22 cellular contexts compared by ENCODE assay signal in genomic region chr18:49189772-49190171, GRCh38.
DNase-seq lines count a peak whose midpoint lies in the region; ATAC-seq and TF ChIP-seq lines count a peak whose summit lies in the region.
"Had no signal": no experiment of that assay in that cellular context is flagged by ENCODE, and none has a peak within 500 bp of the region (broad histone marks: within the 10 kb centered on the region; RNA-seq: fewer than 3 reads in every experiment).

No MANE protein-coding gene starts in this region.

- peak overlapping the region; percentile 8 for H3K27ac Mint-ChIP-seq in chondrocyte (ENCODE audit: unreplicated experiment)
- no peak overlapping the region for H3K27ac Mint-ChIP-seq in GM23338
- H3K27ac Mint-ChIP-seq in Caco-2 (ENCODE audit: unreplicated experiment): no peak overlapping the region
- H3K27ac Mint-ChIP-seq: activated CD4-positive, alpha-beta T cell treated with anti-CD3 and anti-CD28 coated beads for 36 hours; activated naive CD4-positive, alpha-beta T cell treated with anti-CD3 and anti-CD28 coated beads, Interleukin-2, amount 50 U/mL, for 72 hours; mesothelial cell of epicardium; nephron progenitor cell had no signal

- no peak for ATAC-seq in GM23338
- ATAC-seq in HG03442 (IDR thresholded peaks at IDR 0.05; ENCODE audit: unreplicated experiment): no peak
- ATAC-seq: activated CD4-positive, alpha-beta T cell treated with anti-CD3 and anti-CD28 coated beads for 36 hours; activated naive CD4-positive, alpha-beta T cell treated with anti-CD3 and anti-CD28 coated beads, Interleukin-2, amount 50 U/mL, for 72 hours; Right ventricle myocardium inferior had no signal

- in situ Hi-C loops in GM23248 (cut with MboI): no loop called here

- H3K9me3 ChIP-seq in GM23248 (ENCODE audit: low read depth): no peaks in the 10 kb centered on the region
- H3K9me3 ChIP-seq in subcutaneous abdominal adipose tissue (ENCODE audit: control insufficient read depth in 5 of 5, low read length in 5 of 5): no peaks in the 10 kb centered on the region
- no peaks in the 10 kb centered on the region for H3K9me3 ChIP-seq in Caco-2
- H3K9me3 ChIP-seq: BE2C, upper lobe of left lung had no signal

- H3K9me3 Mint-ChIP-seq in chondrocyte (ENCODE audit: low read depth) (peaks cover 3% of the 10 kb centered on the region), GM23338 (no peaks in the 10 kb centered on the region), Caco-2 (ENCODE audit: unreplicated experiment) (no peaks in the 10 kb centered on the region)
- H3K9me3 Mint-ChIP-seq: activated naive CD4-positive, alpha-beta T cell treated with anti-CD3 and anti-CD28 coated beads, Interleukin-2, amount 50 U/mL, for 72 hours; mesothelial cell of epicardium; nephron progenitor cell had no signal

- H4K20me1 ChIP-seq in GM23248 (ENCODE audit: insufficient read depth) (no peaks in the 10 kb centered on the region), GM23338 (replicated peaks; ENCODE audit: insufficient read depth) (no peaks in the 10 kb centered on the region; the same call in 1 of the 2 replicates)

- intact Hi-C loops in Caco-2 (cut with micrococcal nuclease; ENCODE audit: unreplicated experiment): no loop called here

- peaks cover 25% of the 10 kb centered on the region for H3K4me1 Mint-ChIP-seq in chondrocyte (ENCODE audit: low read depth)
- no peaks in the 10 kb centered on the region; the same call in 1 of the 3 replicates for H3K4me1 Mint-ChIP-seq in GM23338
- H3K4me1 Mint-ChIP-seq in Caco-2 (ENCODE audit: low read depth, unreplicated experiment): no peaks in the 10 kb centered on the region
- H3K4me1 Mint-ChIP-seq: activated CD4-positive, alpha-beta T cell treated with anti-CD3 and anti-CD28 coated beads for 36 hours had no signal

- no peaks in the 10 kb centered on the region for H3K27me3 Mint-ChIP-seq in chondrocyte (ENCODE audit: low read depth)
- H3K27me3 Mint-ChIP-seq in GM23338 (ENCODE audit: insufficient read depth, low read depth, poor library complexity): no peaks in the 10 kb centered on the region
- H3K27me3 Mint-ChIP-seq in Caco-2 (ENCODE audit: insufficient read depth, unreplicated experiment): no peaks in the 10 kb centered on the region
- H3K27me3 Mint-ChIP-seq: activated CD4-positive, alpha-beta T cell treated with anti-CD3 and anti-CD28 coated beads for 36 hours had no signal

- peak overlapping the region; percentile 9 for H3K27ac ChIP-seq in GM23248
- H3K27ac ChIP-seq in subcutaneous abdominal adipose tissue (ENCODE audit: low read depth, low read length): peak overlapping the region; percentile 44
- no peak overlapping the region for H3K27ac ChIP-seq in GM23338 (ENCODE audit: low read depth)
- H3K27ac ChIP-seq: brain microvascular endothelial cell, upper lobe of left lung had no signal

- WGBS in GM23248 (ENCODE audit: low coverage in 1 of 2, low lambda C conversion rate in 2 of 2, missing lambda C conversion rate in 2 of 2), 2 experiments: 0 to 2% methylated on average over 1 of the region's 1 CpG

- no TSS peak for BruUV-seq in Caco-2 (replicated peaks; lab: Mats Ljungman, UMichigan)

- H3K36me3 Mint-ChIP-seq in chondrocyte (ENCODE audit: low read depth) (no peaks in the 10 kb centered on the region), GM23338 (ENCODE audit: low read depth) (no peaks in the 10 kb centered on the region), Caco-2 (ENCODE audit: insufficient read depth, unreplicated experiment) (no peaks in the 10 kb centered on the region)
- H3K36me3 Mint-ChIP-seq: mesothelial cell of epicardium had no signal

- TF ChIP-seq CTCF in chondrocyte (IDR thresholded peaks at IDR 0.05): no peak
- no peak for TF ChIP-seq CTCF in GM23338 (conservative IDR thresholded peaks at IDR 0.05; ENCODE audit: low read depth in 2 of 2)
- TF ChIP-seq CTCF in Caco-2 (IDR thresholded peaks at IDR 0.05; ENCODE audit: insufficient read depth in 1 of 2, low read depth in 1 of 2, low read length in 1 of 2, severe bottlenecking in 1 of 2, unreplicated experiment in 1 of 2): no peak

- H2AFZ ChIP-seq in GM23248 (no peak overlapping the region), GM23338 (no peak overlapping the region)

- H3K9me2 ChIP-seq in GM23248 (ENCODE audit: insufficient read depth) (no peaks in the 10 kb centered on the region), GM23338 (ENCODE audit: insufficient read depth) (no peaks in the 10 kb centered on the region)

- H3K4me2 ChIP-seq in GM23248 (ENCODE audit: unreplicated experiment) (peak overlapping the region; percentile 46), GM23338 (no peak overlapping the region)

- POLR2A ChIA-PET in Caco-2 (lab: Charles Lee): no interaction called here

- H3K9ac ChIP-seq in GM23248: no peak overlapping the region
- H3K9ac ChIP-seq in subcutaneous abdominal adipose tissue (ENCODE audit: low read length in 5 of 5): no peak overlapping the region

- H3K36me3 ChIP-seq in GM23248 (ENCODE audit: low read depth) (no peaks in the 10 kb centered on the region), subcutaneous abdominal adipose tissue (ENCODE audit: control insufficient read depth in 5 of 5, insufficient read depth in 5 of 5, low read length in 5 of 5) (no peaks in the 10 kb centered on the region), GM23338 (ENCODE audit: insufficient read depth) (no peaks in the 10 kb centered on the region), Caco-2 (ENCODE audit: control insufficient read depth, insufficient read depth, low read length) (no peaks in the 10 kb centered on the region)
- H3K36me3 ChIP-seq: BE2C, brain microvascular endothelial cell, upper lobe of left lung had no signal

- H3F3A ChIP-seq in GM23248 (ENCODE audit: insufficient read depth) (peaks cover 17% of the 10 kb centered on the region), GM23338 (replicated peaks; ENCODE audit: low read depth) (no peaks in the 10 kb centered on the region)

- H3K79me2 ChIP-seq in GM23248 (ENCODE audit: insufficient read depth): no peaks in the 10 kb centered on the region; the same call in 1 of the 2 replicates
- no peaks in the 10 kb centered on the region for H3K79me2 ChIP-seq in GM23338 (replicated peaks; ENCODE audit: insufficient read depth)

- H3K4me3 Mint-ChIP-seq in chondrocyte (ENCODE audit: unreplicated experiment) (no peak overlapping the region), GM23338 (no peak overlapping the region), Caco-2 (ENCODE audit: unreplicated experiment) (no peak overlapping the region)
- H3K4me3 Mint-ChIP-seq: activated CD4-positive, alpha-beta T cell treated with anti-CD3 and anti-CD28 coated beads for 36 hours; mesothelial cell of epicardium; nephron progenitor cell had no signal

- CTCF ChIA-PET in Caco-2 (lab: Charles Lee): no interaction called here

- H3K27me3 ChIP-seq in GM23248 (replicated peaks; ENCODE audit: insufficient read depth) (no peaks in the 10 kb centered on the region), subcutaneous abdominal adipose tissue (ENCODE audit: control insufficient read depth in 5 of 5, insufficient read depth in 4 of 5, low read length in 5 of 5) (no peaks in the 10 kb centered on the region), GM23338 (ENCODE audit: insufficient read depth) (no peaks in the 10 kb centered on the region), Caco-2 (replicated peaks; ENCODE audit: control insufficient read depth, insufficient read depth, low read length) (no peaks in the 10 kb centered on the region)
- H3K27me3 ChIP-seq: BE2C, brain microvascular endothelial cell, upper lobe of left lung had no signal

- DNase-seq in GM23248 (peak; percentile 53), chondrocyte (ENCODE audit: low spot score) (no peak), inferior parietal cortex (ENCODE audit: extremely low spot score) (peak; percentile 58), GM23338 (ENCODE audit: low spot score) (no peak), cerebellar cortex (ENCODE audit: low spot score) (no peak), Caco-2 (no peak)
- DNase-seq: activated CD4-positive, alpha-beta T cell treated with anti-CD3 and anti-CD28 coated beads for 36 hours; BE2C; brain microvascular endothelial cell; COR-L47; KBM-7; NCI-H1694; NCI-H748 treated with DMSO at 0.1 percent for 48 hours; nephron progenitor cell; stimulated activated naive CD4-positive, alpha-beta T cell treated with Interleukin-2 at 50 U/mL for 16 hours; upper lobe of left lung had no signal

- no peak overlapping the region for H3K4me3 ChIP-seq in GM23248
- no peak overlapping the region for H3K4me3 ChIP-seq in subcutaneous abdominal adipose tissue (ENCODE audit: low read depth in 1 of 5, low read length in 5 of 5)
- no peak overlapping the region for H3K4me3 ChIP-seq in GM23338
- H3K4me3 ChIP-seq in Caco-2 (ENCODE audit: low read depth, low read length): no peak overlapping the region
- H3K4me3 ChIP-seq: skin epidermis, upper lobe of left lung had no signal

- H3K4me1 ChIP-seq in GM23248 (ENCODE audit: insufficient read depth) (peaks cover 21% of the 10 kb centered on the region), subcutaneous abdominal adipose tissue (ENCODE audit: control insufficient read depth in 5 of 5, insufficient read depth in 5 of 5, low read length in 5 of 5) (peaks cover 0 to 13% (median 8%) of the 10 kb centered on the region in 5 donors), GM23338 (ENCODE audit: insufficient read depth) (no peaks in the 10 kb centered on the region), Caco-2 (no peaks in the 10 kb centered on the region)
- H3K4me1 ChIP-seq: BE2C had no signal

Comparison
In these comparisons a context has a peak if more than half of its experiments do, and no peak if none do; other contexts are left out.
1. DNase-seq: peak in GM23248 (single experiment) and inferior parietal cortex (single experiment); none in chondrocyte (single experiment), GM23338 (single experiment), cerebellar cortex (single experiment) and Caco-2 (0 of 2).